In the genomic region with DNA sequence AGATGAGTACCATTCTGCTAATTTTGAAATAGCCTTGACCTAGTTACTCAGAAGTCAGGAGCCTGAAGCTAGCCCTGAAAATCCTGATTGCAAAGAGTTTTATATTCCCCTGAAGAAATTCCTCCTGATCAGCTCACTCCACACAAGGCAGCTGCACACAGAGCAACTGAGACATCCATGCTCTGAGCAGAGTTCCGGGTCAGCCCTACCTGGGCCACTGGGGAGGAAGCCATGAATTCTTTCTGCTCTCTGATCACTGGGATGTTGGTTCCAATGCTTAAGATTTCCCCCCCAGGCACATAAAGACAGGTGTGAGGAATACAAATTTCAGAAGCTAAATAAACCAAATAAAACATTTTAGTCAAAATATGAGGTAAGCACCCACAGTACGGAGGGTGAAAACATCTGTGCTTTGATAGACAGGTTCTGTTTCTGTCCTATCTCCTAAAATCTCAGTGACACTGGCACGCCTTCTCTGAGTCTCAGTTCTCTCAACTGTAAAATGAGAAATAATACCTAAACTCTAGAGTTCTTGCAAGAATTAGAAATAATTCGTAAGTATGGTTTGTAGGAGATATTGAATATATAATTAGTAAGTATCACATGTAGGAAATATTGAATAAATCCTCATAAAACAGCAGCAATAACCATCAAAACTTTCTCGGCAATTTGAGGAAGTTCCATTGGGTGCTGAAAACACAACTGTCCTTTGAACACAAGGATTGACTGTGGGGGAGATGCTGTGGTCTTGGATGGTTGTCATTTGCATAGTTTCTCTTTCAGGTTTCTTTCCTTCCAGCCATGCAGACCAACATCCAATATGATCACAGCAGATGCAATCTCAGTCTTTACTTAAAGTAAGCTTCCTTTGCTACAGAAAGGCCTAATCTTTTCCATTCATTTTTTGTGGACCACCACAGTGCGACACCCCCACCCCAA, we compare ENCODE assay signal across 10 cellular contexts.
DNase-seq lines count a peak whose midpoint lies in the region; ATAC-seq and TF ChIP-seq lines count a peak whose summit lies in the region.
"Had no signal": no experiment of that assay in that cellular context is flagged by ENCODE, and none has a peak within 500 bp of the region (broad histone marks: within the 10 kb centered on the region; RNA-seq: fewer than 3 reads in every experiment).

No MANE protein-coding gene starts in this region.

- no peak overlapping the region for H3K18ac ChIP-seq in H9 (ENCODE audit: insufficient read length, low read depth, low read length)

- H2BK120ac ChIP-seq in H9 (ENCODE audit: low read depth, low read length, poor library complexity, severe bottlenecking), result no peak overlapping the region

- H2BK12ac ChIP-seq in H9 (ENCODE audit: insufficient read length, low read depth, low read length), result no peak overlapping the region

- no peak overlapping the region for H3K4ac ChIP-seq in H9 (ENCODE audit: low read depth, low read length)

- no peaks in the 10 kb centered on the region for H3K23me2 ChIP-seq in H9 (ENCODE audit: insufficient read length, low read depth, low read length, poor library complexity, severe bottlenecking)

- no CpG with 5 or more reads among the region's 6 CpGs for WGBS in H9 (ENCODE audit: extremely low coverage, insufficient read length, low lambda C conversion rate)

- H3K27ac Mint-ChIP-seq in stimulated activated memory B cell treated with anti-CD40 and anti-IgM and Interleukin-4, amounts not matched to agents 10 μg/mL and 1 μg/mL and 100 μg/mL, for 72 hours, result peak overlapping the region; percentile 31
- H3K27ac Mint-ChIP-seq in H9, result peak overlapping the region in 1 of 3 experiments; percentile 63; a peak in 1 of 7 replicates

- H3K9ac ChIP-seq in H9 (ENCODE audit: extremely low read depth, insufficient read length, low read length), result no peak overlapping the region

- no peak overlapping the region for H3K4me2 ChIP-seq in H9 (ENCODE audit: insufficient read depth, insufficient read length, low read length)

- no peaks in the 10 kb centered on the region for H3K79me2 ChIP-seq in H9 (ENCODE audit: insufficient read depth, low read length)

- no peak overlapping the region for H3K4me3 Mint-ChIP-seq in stimulated activated memory B cell treated with anti-CD40 and anti-IgM and Interleukin-4, amounts not matched to agents 10 μg/mL and 1 μg/mL and 100 μg/mL, for 72 hours
- H3K4me3 Mint-ChIP-seq in H9, result no peak overlapping the region

- H4K5ac ChIP-seq in H9 (ENCODE audit: insufficient read length, low read depth, low read length), result no peak overlapping the region

- no peak overlapping the region for H2BK5ac ChIP-seq in H9 (ENCODE audit: insufficient read length, low read length)

- no peak overlapping the region for H2AK5ac ChIP-seq in H9 (ENCODE audit: insufficient read length, low read length)

- no peaks in the 10 kb centered on the region for H4K20me1 ChIP-seq in H9 (ENCODE audit: control insufficient read depth, insufficient read depth, insufficient read length)

- no peak overlapping the region for H4K91ac ChIP-seq in H9 (ENCODE audit: insufficient read length, low read depth, low read length)

- H3K4me1 Mint-ChIP-seq in stimulated activated memory B cell treated with anti-CD40 and anti-IgM and Interleukin-4, amounts not matched to agents 10 μg/mL and 1 μg/mL and 100 μg/mL, for 72 hours, result peaks cover 37% of the 10 kb centered on the region
- no peaks in the 10 kb centered on the region for H3K4me1 Mint-ChIP-seq in H9

- no peak overlapping the region for H3K23ac ChIP-seq in H9 (ENCODE audit: insufficient read length, low read depth, low read length)

- H3K27me3 Mint-ChIP-seq in stimulated activated memory B cell treated with anti-CD40 and anti-IgM and Interleukin-4, amounts not matched to agents 10 μg/mL and 1 μg/mL and 100 μg/mL, for 72 hours, result no peaks in the 10 kb centered on the region
- H3K27me3 Mint-ChIP-seq in H9 (ENCODE audit: low read depth), result peaks cover 4% of the 10 kb centered on the region; the same call in 1 of the 2 replicates

- no peak for DNase-seq in H9
- DNase-seq in NCI-H526 (lab: John Stamatoyannopoulos, UW), result no peak
- DNase-seq in NCI-H1105 (lab: John Stamatoyannopoulos, UW), result no peak
- no peak for DNase-seq in HuH-7.5 (ENCODE audit: low spot score)
- DNase-seq: activated CD4-positive, alpha-beta T cell treated with anti-CD3 and anti-CD28 coated beads, Interleukin-2, amount 50 U/mL, for 4 hours; thyroid gland had no signal

- H3K27me3 ChIP-seq in H9 (ENCODE audit: insufficient read depth, low read length), result no peaks in the 10 kb centered on the region
- H3K27me3 ChIP-seq: thyroid gland had no signal

- no peaks in the 10 kb centered on the region for H3K9me3 ChIP-seq in H9 (ENCODE audit: control insufficient read depth, low read depth, low read length)
- H3K9me3 ChIP-seq: thyroid gland had no signal

- no peaks in the 10 kb centered on the region for H3K36me3 Mint-ChIP-seq in stimulated activated memory B cell treated with anti-CD40 and anti-IgM and Interleukin-4, amounts not matched to agents 10 μg/mL and 1 μg/mL and 100 μg/mL, for 72 hours
- no peaks in the 10 kb centered on the region for H3K36me3 Mint-ChIP-seq in H9 (ENCODE audit: insufficient read depth in 1 of 3, low read depth in 3 of 3)

- no peak overlapping the region for H2BK20ac ChIP-seq in H9 (ENCODE audit: low read depth, low read length, poor library complexity, severe bottlenecking)

- H2BK15ac ChIP-seq in H9 (ENCODE audit: low read depth, low read length), result no peak overlapping the region

- H3K27ac ChIP-seq in H9 (ENCODE audit: insufficient read length, low read depth, low read length), result no peak overlapping the region
- H3K27ac ChIP-seq: thyroid gland had no signal

- no peak overlapping the region for H3T11ph ChIP-seq in H9 (ENCODE audit: low read length)

- no peak for TF ChIP-seq CTCF in H9 (conservative IDR thresholded peaks at IDR 0.05)

- no peak overlapping the region for H3K56ac ChIP-seq in H9 (ENCODE audit: insufficient read length, low read depth, low read length)

- H3K14ac ChIP-seq in H9 (ENCODE audit: insufficient read depth, low read length), result no peak overlapping the region

- H3K79me1 ChIP-seq in H9 (ENCODE audit: insufficient read depth, low read depth, low read length, poor library complexity, severe bottlenecking), result no peaks in the 10 kb centered on the region

- no peaks in the 10 kb centered on the region for H3K4me1 ChIP-seq in H9 (ENCODE audit: insufficient read depth, low read length)
- H3K4me1 ChIP-seq: thyroid gland had no signal

- ATAC-seq in GM19035 (IDR thresholded peaks at IDR 0.05; ENCODE audit: unreplicated experiment), result peak; percentile 97
- peak; percentile 96 for ATAC-seq in HG02759 (IDR thresholded peaks at IDR 0.05; ENCODE audit: unreplicated experiment)
- ATAC-seq in HG03571 (IDR thresholded peaks at IDR 0.05; ENCODE audit: unreplicated experiment), result peak; percentile 92
- peak; percentile 92 for ATAC-seq in stimulated activated memory B cell treated with anti-CD40 and anti-IgM and Interleukin-4, amounts not matched to agents 10 μg/mL and 1 μg/mL and 100 μg/mL, for 72 hours

- H4K8ac ChIP-seq in H9 (replicated peaks; ENCODE audit: insufficient read length, low read depth, low read length), result no peak overlapping the region

- H3K9me3 Mint-ChIP-seq in stimulated activated memory B cell treated with anti-CD40 and anti-IgM and Interleukin-4, amounts not matched to agents 10 μg/mL and 1 μg/mL and 100 μg/mL, for 72 hours, result no peaks in the 10 kb centered on the region
- no peaks in the 10 kb centered on the region for H3K9me3 Mint-ChIP-seq in H9

- no peak overlapping the region for H2AFZ ChIP-seq in H9 (ENCODE audit: low read length)
